1 cellular context compared by ENCODE assay signal in the genomic region with DNA sequence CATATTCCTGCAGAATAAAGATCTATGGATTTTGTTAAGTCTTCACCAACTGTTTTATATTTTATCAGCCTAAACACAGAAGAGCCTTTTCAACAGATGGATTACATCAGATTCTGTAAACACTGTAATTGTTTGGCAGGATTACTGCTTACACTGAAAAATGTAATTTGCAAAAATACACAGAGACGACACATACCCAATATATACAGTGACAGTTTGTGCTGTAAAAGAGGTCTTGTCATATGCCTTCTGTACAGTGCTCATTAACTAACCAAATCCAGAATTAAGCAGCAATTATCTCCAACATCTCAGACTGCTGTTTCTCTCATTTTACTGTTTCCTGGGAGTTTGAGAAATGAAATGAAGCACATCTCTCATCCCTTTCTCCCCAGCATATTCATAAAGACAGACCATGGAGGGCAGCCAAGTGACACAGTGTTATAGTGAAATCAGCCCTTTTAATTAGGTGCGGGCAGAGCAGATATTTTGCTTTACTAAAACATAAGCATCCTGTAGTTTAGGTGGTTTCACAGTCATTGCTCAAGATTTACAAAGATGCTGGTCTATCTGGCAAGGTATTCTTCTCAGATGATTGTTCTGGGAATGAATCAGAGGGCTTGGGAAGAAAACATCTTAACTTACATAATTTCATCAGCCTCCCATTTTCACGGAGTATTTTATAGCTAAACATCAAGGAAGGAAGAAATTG.
TF ChIP-seq lines count a peak whose summit lies in the region.

No MANE protein-coding gene starts in this region.

TF ChIP-seq in IMR-90, 13 proteins besides CTCF, POLR2A, EP300 and RAD21:
- TF ChIP-seq CEBPB (IDR thresholded peaks at IDR 0.05; ENCODE audit: low read depth, low read length) = peak; percentile 77
- no peak for TF ChIP-seq NFE2L2 (IDR thresholded peaks at IDR 0.05; ENCODE audit: low read depth, low read length)
